ENCODE assay signal across 27 cellular contexts in the genomic region with DNA sequence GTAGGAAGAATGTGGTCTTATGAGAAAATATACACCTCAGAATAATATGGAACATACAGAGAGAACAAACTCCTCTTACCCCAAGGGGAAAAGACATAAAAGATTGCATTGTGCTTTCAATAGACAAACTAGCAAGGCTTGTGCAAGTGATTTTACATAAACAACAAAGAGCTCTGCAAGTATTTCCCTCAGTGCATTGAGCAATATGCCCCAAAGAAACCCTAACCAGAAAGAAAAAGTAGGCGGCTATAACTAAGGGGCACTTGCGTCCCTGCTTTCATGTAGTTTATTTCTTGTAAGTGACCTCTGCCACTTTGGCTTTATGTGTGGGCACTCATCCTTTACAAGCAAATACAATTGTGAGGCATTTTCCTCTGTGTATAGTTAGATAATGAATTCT.
"Had no signal": no experiment of that assay in that cellular context is flagged by ENCODE, and none has a peak within 500 bp of the region (broad histone marks: within the 10 kb centered on the region; RNA-seq: fewer than 3 reads in every experiment).

No MANE protein-coding gene starts in this region.

- H3K9me3 ChIP-seq: psoas muscle, thyroid gland had no signal

- H3K27me3 ChIP-seq: body of pancreas, colonic mucosa, dorsolateral prefrontal cortex, right atrium auricular region, stomach, thyroid gland, upper lobe of left lung, vagina had no signal

- H3K9ac ChIP-seq: parathyroid adenoma had no signal

- H2AFZ ChIP-seq: parathyroid adenoma had no signal

- H3K4me3 ChIP-seq: body of pancreas, colonic mucosa, dorsolateral prefrontal cortex, left ventricle myocardium inferior, psoas muscle, right atrium auricular region, stomach, thyroid gland, upper lobe of left lung, vagina had no signal

- ATAC-seq: activated CD8-positive, alpha-beta memory T cell treated with anti-CD3 and anti-CD28 coated beads, Interleukin-2, amount 10 ng/mL, durations not matched to agents 7 days and 5 days; activated CD8-positive, alpha-beta T cell treated with anti-CD3 and anti-CD28 coated beads, Interleukin-2, amount 10 ng/mL, durations not matched to agents 7 days and 5 days; activated naive CD4-positive, alpha-beta T cell treated with anti-CD3 and anti-CD28 coated beads, Interleukin-2, amount 50 U/mL, for 72 hours; activated T-cell treated with anti-CD3 and anti-CD28 coated beads, Interleukin-2, amount 50 U/mL, for 72 hours; body of pancreas; esophagus mucosa; naive thymus-derived CD4-positive, alpha-beta T cell; psoas muscle; stimulated activated naive B cell treated with anti-CD40 and anti-IgM and Interleukin-4, amounts not matched to agents 10 μg/mL and 1 μg/mL and 100 μg/mL, for 72 hours had no signal

- H3K27ac ChIP-seq: body of pancreas, colonic mucosa, dorsolateral prefrontal cortex, left ventricle myocardium inferior, parathyroid adenoma, psoas muscle, right atrium auricular region, stomach, thyroid gland, upper lobe of left lung, vagina had no signal

- H3K4me1 ChIP-seq: body of pancreas, colonic mucosa, left ventricle myocardium inferior, parathyroid adenoma, psoas muscle, right atrium auricular region, stomach, thyroid gland, upper lobe of left lung, vagina had no signal

- H3K36me3 ChIP-seq: colonic mucosa, right atrium auricular region, stomach, thyroid gland, upper lobe of left lung, vagina had no signal

- DNase-seq: activated CD4-positive, alpha-beta T cell treated with anti-CD3 and anti-CD28 coated beads for 1 hour; activated CD4-positive, alpha-beta T cell treated with anti-CD3 and anti-CD28 coated beads, Interleukin-2, amount 10 ng/mL, durations not matched to agents 7 days and 5 days; activated CD8-positive, alpha-beta memory T cell treated with anti-CD3 and anti-CD28 coated beads, Interleukin-2, amount 10 ng/mL, durations not matched to agents 7 days and 5 days; activated CD8-positive, alpha-beta T cell treated with anti-CD3 and anti-CD28 coated beads, Interleukin-2, amount 10 ng/mL, durations not matched to agents 7 days and 5 days; activated naive CD4-positive, alpha-beta T cell; activated T-cell treated with anti-CD3 and anti-CD28 coated beads, Interleukin-2, amount 50 U/mL, for 72 hours; anterior cingulate cortex; body of pancreas; cerebellar nuclear complex; colonic mucosa; dorsolateral prefrontal cortex; left ventricle myocardium inferior; naive thymus-derived CD4-positive, alpha-beta T cell; occipital lobe; psoas muscle; stimulated activated CD4-positive, alpha-beta T cell treated with anti-CD3 and anti-CD28 coated beads, Interleukin-15, amount 100 ng/mL, for 24 hours; stimulated activated CD4-positive, alpha-beta T cell treated with anti-CD3 and anti-CD28 coated beads, Interleukin-2, amount 100 ng/mL, for 24 hours; stimulated activated naive B cell treated with anti-CD40 and anti-IgM and Interleukin-4, amounts not matched to agents 10 μg/mL and 1 μg/mL and 100 μg/mL, for 72 hours; stomach; T-helper 2 cell; thyroid gland; upper lobe of left lung had no signal
